In genomic region chr22:39291501-39291900, GRCh38 we compare ENCODE assay signal across 10 cellular contexts. TPM values are rescaled to one million over a fixed set of nuclear protein-coding genes. Genes with fewer than 3 reads are reported as not detected.
A peak's percentile ranks its signal among the peaks of the same experiment; 100 is the strongest.
DNase-seq lines count a peak whose midpoint lies in the region; ATAC-seq and TF ChIP-seq lines count a peak whose summit lies in the region.
"Had no signal": no experiment of that assay in that cellular context is flagged by ENCODE, and none has a peak within 500 bp of the region (broad histone marks: within the 10 kb centered on the region; RNA-seq: fewer than 3 reads in every experiment).

No MANE protein-coding gene starts in this region.

- H3K36me3 ChIP-seq in HEK293 (ENCODE audit: control insufficient read depth in 2 of 2, insufficient read depth in 1 of 2, low read length in 2 of 2) (no peaks in the 10 kb centered on the region), transverse colon (no peaks in the 10 kb centered on the region)

- 94% methylated on average over 10 of the region's 10 CpGs; no CpG with 5 or more reads in 1 of the 2 donors for WGBS in transverse colon (ENCODE audit: low coverage in 1 of 2), 2 donors

- CTCF ChIA-PET in HEK293 (lab: Yijun Ruan, JAX), result interaction anchor here (0.6 to 1.4 kb wide), 9 partner anchors 10 to 120 kb away, joined by 3 to 5 read pairs (median 3); no protein-coding TSS in a partner anchor
- CTCF ChIA-PET in MCF 10A (lab: Yijun Ruan, JAX), result interaction anchor here (1.3 kb wide), 1 partner anchor 39 kb away, joined by 4 read pairs; no protein-coding TSS in a partner anchor

- H3K4me1 ChIP-seq in HEK293 (ENCODE audit: control insufficient read depth, insufficient read depth, low read length), result 0 out of 2 replicates have a peak, but pooled peaks cover 4% of the 10 kb centered on the region
- H3K4me1 ChIP-seq in transverse colon, result peaks cover 0 to 21% (median 7%) of the 10 kb centered on the region in 4 donors

- H3K4me1 Mint-ChIP-seq in MCF 10A (ENCODE audit: insufficient read depth, unreplicated experiment), result peaks cover 15% of the 10 kb centered on the region
- peaks cover 62% of the 10 kb centered on the region for H3K4me1 Mint-ChIP-seq in mesothelial cell of epicardium
- peaks cover 13% of the 10 kb centered on the region for H3K4me1 Mint-ChIP-seq in activated T-cell treated with anti-CD3 and anti-CD28 coated beads, Interleukin-2, amount 50 U/mL, for 72 hours (ENCODE audit: low read depth)

- no peak for ATAC-seq in activated T-cell treated with anti-CD3 and anti-CD28 coated beads, Interleukin-2, amount 50 U/mL, for 72 hours (replicated peaks in 1 of 2)

- peak overlapping the region; percentile 64 for H3K27ac Mint-ChIP-seq in MCF 10A (ENCODE audit: low read depth, unreplicated experiment)
- peak overlapping the region; percentile 88 for H3K27ac Mint-ChIP-seq in mesothelial cell of epicardium
- no peak overlapping the region for H3K27ac Mint-ChIP-seq in activated T-cell treated with anti-CD3 and anti-CD28 coated beads, Interleukin-2, amount 50 U/mL, for 72 hours

- intact Hi-C loops in MCF 10A (cut with micrococcal nuclease) (loop anchor here (5.0 kb wide), 2 partner anchors 39 to 119 kb away; no protein-coding TSS in a partner anchor), transverse colon (cut with DNase I; ENCODE audit: low total_unique reads) (no loop called here)

- no peaks in the 10 kb centered on the region for H3K27me3 Mint-ChIP-seq in MCF 10A (ENCODE audit: insufficient read depth, unreplicated experiment)
- no peaks in the 10 kb centered on the region for H3K27me3 Mint-ChIP-seq in mesothelial cell of epicardium (ENCODE audit: low read depth)
- peaks cover 3% of the 10 kb centered on the region for H3K27me3 Mint-ChIP-seq in activated T-cell treated with anti-CD3 and anti-CD28 coated beads, Interleukin-2, amount 50 U/mL, for 72 hours (ENCODE audit: low read depth)
- H3K27me3 Mint-ChIP-seq: type B pancreatic cell had no signal

- H3K4me3 ChIP-seq in HEK293 (ENCODE audit: low read depth, low read length) (no peak overlapping the region), transverse colon (no peak overlapping the region)
- H3K4me3 ChIP-seq: GM23248 had no signal

- no peak for TF ChIP-seq EP300 in transverse colon (IDR thresholded peaks at IDR 0.05; ENCODE audit: low read depth)

- no peak for TF ChIP-seq POLR2A in transverse colon (IDR thresholded peaks at IDR 0.05)

- H3K36me3 Mint-ChIP-seq in MCF 10A (ENCODE audit: insufficient read depth, unreplicated experiment), result no peaks in the 10 kb centered on the region
- no peaks in the 10 kb centered on the region for H3K36me3 Mint-ChIP-seq in mesothelial cell of epicardium
- H3K36me3 Mint-ChIP-seq in activated T-cell treated with anti-CD3 and anti-CD28 coated beads, Interleukin-2, amount 50 U/mL, for 72 hours (ENCODE audit: insufficient read depth in 2 of 2), result no peaks in the 10 kb centered on the region
- H3K36me3 Mint-ChIP-seq: type B pancreatic cell had no signal

- peak overlapping the region; percentile 18 for H3K4me3 Mint-ChIP-seq in MCF 10A (ENCODE audit: unreplicated experiment)
- no peak overlapping the region for H3K4me3 Mint-ChIP-seq in mesothelial cell of epicardium
- no peak overlapping the region for H3K4me3 Mint-ChIP-seq in activated T-cell treated with anti-CD3 and anti-CD28 coated beads, Interleukin-2, amount 50 U/mL, for 72 hours
- H3K4me3 Mint-ChIP-seq: type B pancreatic cell had no signal

- no TSS peak for BruUV-seq in MCF 10A (replicated peaks; lab: Mats Ljungman, UMichigan)

- no peaks in the 10 kb centered on the region for H3K27me3 ChIP-seq in transverse colon

- no peaks in the 10 kb centered on the region for H3K9me3 ChIP-seq in HEK293 (ENCODE audit: control insufficient read depth, insufficient read depth, low read depth, low read length)
- H3K9me3 ChIP-seq in transverse colon, result no peaks in the 10 kb centered on the region

- DNase-seq in MCF 10A (ENCODE audit: unreplicated experiment) (no peak), mesothelial cell of epicardium (ENCODE audit: low spot score in 2 of 2, unreplicated experiment in 2 of 2) (no peak), transverse colon (no peak), NCI-H774 (lab: John Stamatoyannopoulos, UW) (no peak)
- no peak for DNase-seq in activated T-cell treated with anti-CD3 and anti-CD28 coated beads, Interleukin-2, amount 50 U/mL, for 72 hours
- DNase-seq in stimulated activated CD4-positive, alpha-beta T cell treated with anti-CD3 and anti-CD28 coated beads, Interleukin-12 subunit alpha, Interleukin-12 subunit beta, amount 100 ng/mL, for 4 hours, result no peak
- DNase-seq: DMS79 had no signal

- no peak for TF ChIP-seq CTCF in HEK293 (tag by site-specific recombination; IDR thresholded peaks at IDR 0.05)
- peak; percentile 16 for TF ChIP-seq CTCF in MCF 10A (IDR thresholded peaks at IDR 0.05; ENCODE audit: unreplicated experiment)
- no peak for TF ChIP-seq CTCF in mesothelial cell of epicardium (IDR thresholded peaks at IDR 0.05; ENCODE audit: unreplicated experiment)
- TF ChIP-seq CTCF in transverse colon (IDR thresholded peaks at IDR 0.05), result no peak

- H3K9me3 Mint-ChIP-seq in MCF 10A (ENCODE audit: unreplicated experiment) (no peaks in the 10 kb centered on the region), mesothelial cell of epicardium (no peaks in the 10 kb centered on the region)
- H3K9me3 Mint-ChIP-seq in activated T-cell treated with anti-CD3 and anti-CD28 coated beads, Interleukin-2, amount 50 U/mL, for 72 hours, result no peaks in the 10 kb centered on the region

- H3K27ac ChIP-seq in HEK293 (ENCODE audit: extremely low read depth, low read depth, low read length) (no peak overlapping the region), transverse colon (peak overlapping the region in 3 of 4 donors; percentile 12 to 57 (median 50))

- POLR2A ChIA-PET in HEK293 (lab: Yijun Ruan, JAX), result interaction anchor here (0.6 to 1.9 kb wide), 2 partner anchors 20 to 28 kb away, joined by 4 to 10 read pairs; partner anchors contain the start of gene RPL3
- POLR2A ChIA-PET in MCF 10A (lab: Yijun Ruan, JAX), result interaction anchor here (0.6 to 2.8 kb wide), 6 partner anchors 18 to 166 kb away, joined by 3 to 10 read pairs (median 4); no protein-coding TSS in a partner anchor

- in situ Hi-C loops in transverse colon (cut with MboI; ENCODE audit: low pct_ligation_motif_present in 1 of 4, low pct_unique_long_range_greater_than_20kb in 1 of 4, low sequenced_read_pairs in 3 of 4), result no loop called here

TF ChIP-seq in HEK293, 187 proteins besides CTCF, POLR2A, EP300 and RAD21:
- TF ChIP-seq KLF9 (tag by site-specific recombination; IDR thresholded peaks at IDR 0.05; ENCODE audit: low read depth), result no peak
- peak; percentile 67; the same call in 1 of the 2 replicates for TF ChIP-seq ZNF785 (tag by site-specific recombination; IDR thresholded peaks at IDR 0.05)
- TF ChIP-seq ZBTB6 (tag by site-specific recombination; IDR thresholded peaks at IDR 0.05), result peak; percentile 32; the same call in 1 of the 2 replicates
- TF ChIP-seq SETDB1 (IDR thresholded peaks at IDR 0.05; ENCODE audit: insufficient read length, low read length), result no peak
- no peak for TF ChIP-seq PRDM1 (tag by site-specific recombination; IDR thresholded peaks at IDR 0.05)
- TF ChIP-seq ZNF184 (tag by site-specific recombination; IDR thresholded peaks at IDR 0.05), result no peak
- TF ChIP-seq ZNF48 (tag by site-specific recombination; IDR thresholded peaks at IDR 0.05), result no peak
- peak; percentile 69; the same call in 1 of the 2 replicates for TF ChIP-seq ZBTB8A (tag by site-specific recombination; IDR thresholded peaks at IDR 0.05)
- TF ChIP-seq ZNF529 (tag by site-specific recombination; IDR thresholded peaks at IDR 0.05; ENCODE audit: insufficient replicate concordance), result no peak
- no peak for TF ChIP-seq ZNF645 (tag by site-specific recombination; IDR thresholded peaks at IDR 0.05)

RNA-seq across cellular contexts. Expression of gene RPL3, which starts 27.9 kb away (rescaled TPM):
- total RNA-seq in MCF 10A (2022) (3,475 and 3,632 TPM in 2 replicates), mesothelial cell of epicardium (2,423 to 2,513 TPM (median 2,494 TPM) in 3 replicates), transverse colon (1,000 to 10,000 TPM in 3 of 4 donors, 100 to 1,000 TPM in 1; 909 to 2,069 (median 1,420) TPM)
- total RNA-seq in activated T-cell treated with anti-CD3 and anti-CD28 coated beads, Interleukin-2, amount 50 U/mL, for 72 hours, result 1,000 to 10,000 TPM; 3,380 to 3,455 TPM

RNA-seq across cellular contexts. Expression of gene PDGFB, which starts 46.7 kb away (rescaled TPM):
- 0.29 and 0.37 TPM in 2 replicates for total RNA-seq in MCF 10A (2022)
- 14.2 to 15.2 TPM (median 14.7 TPM) in 3 replicates for total RNA-seq in mesothelial cell of epicardium
- total RNA-seq in transverse colon, result 1 to 10 TPM; 2.7 to 7.5 (median 4.0) TPM
- total RNA-seq in activated T-cell treated with anti-CD3 and anti-CD28 coated beads, Interleukin-2, amount 50 U/mL, for 72 hours, result 1 to 10 TPM; 2.9 to 4.6 TPM
- total RNA-seq: GM23248 had no signal

RNA-seq across cellular contexts. Expression of gene SYNGR1, which starts 58.3 kb away (rescaled TPM):
- total RNA-seq in MCF 10A (2022) (0.25 and 0.35 TPM in 2 replicates), mesothelial cell of epicardium (37.4 to 38.9 TPM (median 38.9 TPM) in 3 replicates), transverse colon (10 to 100 TPM in 1 of 4 donors, 1 to 10 TPM in 3; 6.7 to 10.5 (median 8.0) TPM)
- total RNA-seq in activated T-cell treated with anti-CD3 and anti-CD28 coated beads, Interleukin-2, amount 50 U/mL, for 72 hours, result 1 to 10 TPM; 4.4 to 5.3 TPM
